ENCODE assay signal across 1 cellular context in genomic region chr7:23055582-23056178, GRCh38.
TF ChIP-seq lines count a peak whose summit lies in the region.

No MANE protein-coding gene starts in this region.

TF ChIP-seq in IMR-90, 13 proteins besides CTCF, POLR2A, EP300 and RAD21:
- TF ChIP-seq SMC3 (IDR thresholded peaks at IDR 0.05; ENCODE audit: low read depth, low read length) (peak; percentile 95), FOS (IDR thresholded peaks at IDR 0.05; ENCODE audit: low read depth, low read length) (no peak)
